21 cellular contexts compared by ENCODE assay signal in genomic region chr12:68673788-68674187, GRCh38. TPM values are rescaled to one million over a fixed set of nuclear protein-coding genes. Genes with fewer than 3 reads are reported as not detected.
A peak's percentile ranks its signal among the peaks of the same experiment; 100 is the strongest.
DNase-seq lines count a peak whose midpoint lies in the region; ATAC-seq and TF ChIP-seq lines count a peak whose summit lies in the region.
"Had no signal": no experiment of that assay in that cellular context is flagged by ENCODE, and none has a peak within 500 bp of the region (broad histone marks: within the 10 kb centered on the region; RNA-seq: fewer than 3 reads in every experiment).

No MANE protein-coding gene starts in this region.

- no peaks in the 10 kb centered on the region for H3K79me2 ChIP-seq in Loucy (ENCODE audit: insufficient read depth, low read length)

- H3K27ac Mint-ChIP-seq in activated T-helper 17 cell treated with anti-CD3 and anti-CD28 coated beads, Interleukin-2, amount 50 U/mL, for 72 hours = peak overlapping the region; percentile 68
- H3K27ac Mint-ChIP-seq: memory B cell, nephron progenitor cell had no signal

- no peaks in the 10 kb centered on the region for H4K20me1 ChIP-seq in Loucy (ENCODE audit: insufficient read depth, low read length, poor library complexity, severe bottlenecking)

- no peaks in the 10 kb centered on the region for H3K9me2 ChIP-seq in Loucy (replicated peaks; ENCODE audit: low read depth, low read length)

- intact Hi-C loops in mucosa of descending colon (cut with DNase I, micrococcal nuclease) = no loop called here
- intact Hi-C loops in esophagus squamous epithelium (cut with DNase I) = loop anchor here (10.0 kb wide), 1 partner anchor 319 kb away; no protein-coding TSS in a partner anchor

- peak overlapping the region; percentile 68 for H3K4me2 ChIP-seq in Loucy (ENCODE audit: low read depth, low read length, poor library complexity, severe bottlenecking)

- DNase-seq in activated CD4-positive, CD25-positive, alpha-beta regulatory T cell treated with anti-CD3 and anti-CD28 coated beads, Interleukin-2, amount 50 U/mL, for 72 hours = no peak
- DNase-seq in mucosa of descending colon (no peak), mesenteric fat pad (ENCODE audit: low spot score) (no peak), esophagus squamous epithelium (lab: John Stamatoyannopoulos, UW) (no peak)
- DNase-seq: activated CD4-positive, alpha-beta T cell treated with anti-CD3 and anti-CD28 coated beads for 1 hour; aorta; cerebellar nuclear complex; effector CD4-positive, alpha-beta T cell; NCI-H1436 treated with DMSO at 0.1 percent for 48 hours; NCI-H2171; NCI-H774; nephron progenitor cell; PC-3; stimulated activated CD4-positive, alpha-beta T cell treated with anti-CD3 and anti-CD28 coated beads, Interleukin-2, amount 100 ng/mL, for 24 hours had no signal

- H3K9ac ChIP-seq in Loucy (ENCODE audit: low read depth, low read length, poor library complexity, severe bottlenecking) = no peak overlapping the region

- H2AFZ ChIP-seq in Loucy (ENCODE audit: low read length) = no peak overlapping the region

- no peak for TF ChIP-seq POLR2A in esophagus squamous epithelium (IDR thresholded peaks at IDR 0.05)

- no peaks in the 10 kb centered on the region for H3K27me3 ChIP-seq in Loucy (ENCODE audit: insufficient read depth, low read length, poor library complexity, severe bottlenecking)
- H3K27me3 ChIP-seq in esophagus squamous epithelium = no peaks in the 10 kb centered on the region
- H3K27me3 ChIP-seq: esophagus muscularis mucosa had no signal

- H3K27ac ChIP-seq in esophagus squamous epithelium = no peak overlapping the region
- H3K27ac ChIP-seq: 22Rv1, esophagus muscularis mucosa had no signal

- H3K27me3 Mint-ChIP-seq in activated T-helper 17 cell treated with anti-CD3 and anti-CD28 coated beads, Interleukin-2, amount 50 U/mL, for 72 hours = no peaks in the 10 kb centered on the region
- H3K27me3 Mint-ChIP-seq: memory B cell had no signal

- peak overlapping the region; percentile 3 for H3K4me3 ChIP-seq in Loucy (ENCODE audit: low read length, poor library complexity, severe bottlenecking)
- no peak overlapping the region for H3K4me3 ChIP-seq in mucosa of descending colon
- no peak overlapping the region for H3K4me3 ChIP-seq in esophagus squamous epithelium
- H3K4me3 ChIP-seq: esophagus muscularis mucosa had no signal

- H3F3A ChIP-seq in Loucy (ENCODE audit: low read depth) = peaks cover 6% of the 10 kb centered on the region

- ATAC-seq in activated CD4-positive, CD25-positive, alpha-beta regulatory T cell treated with anti-CD3 and anti-CD28 coated beads, Interleukin-2, amount 50 U/mL, for 24 hours = peak; percentile 40 to 51
- peak; percentile 61 for ATAC-seq in activated T-helper 17 cell treated with anti-CD3 and anti-CD28 coated beads, Interleukin-2, amount 50 U/mL, for 72 hours (replicated peaks)
- ATAC-seq in mucosa of descending colon = peak; percentile 41
- ATAC-seq in GM21360 (IDR thresholded peaks at IDR 0.05; ENCODE audit: unreplicated experiment) = no peak
- ATAC-seq: PC-3 had no signal

- TF ChIP-seq CTCF in Loucy (conservative IDR thresholded peaks at IDR 0.05; ENCODE audit: low read length) = no peak
- TF ChIP-seq CTCF in mucosa of descending colon (IDR thresholded peaks at IDR 0.05) = no peak
- no peak for TF ChIP-seq CTCF in esophagus squamous epithelium (IDR thresholded peaks at IDR 0.05)

- peak overlapping the region; percentile 54 for H3K4me3 Mint-ChIP-seq in activated T-helper 17 cell treated with anti-CD3 and anti-CD28 coated beads, Interleukin-2, amount 50 U/mL, for 72 hours
- H3K4me3 Mint-ChIP-seq: memory B cell, nephron progenitor cell had no signal

- H3K4me1 ChIP-seq in Loucy (ENCODE audit: insufficient read depth, low read length, poor library complexity, severe bottlenecking) (peaks cover 38% of the 10 kb centered on the region), mucosa of descending colon (ENCODE audit: low read depth) (no peaks in the 10 kb centered on the region), esophagus squamous epithelium (peaks cover 0 to 21% (median 10%) of the 10 kb centered on the region in 3 donors)

- H3K9me3 ChIP-seq in Loucy (ENCODE audit: insufficient read depth, low read depth, low read length) (no peaks in the 10 kb centered on the region), mucosa of descending colon (no peaks in the 10 kb centered on the region), esophagus squamous epithelium (no peaks in the 10 kb centered on the region)
- H3K9me3 ChIP-seq: esophagus muscularis mucosa had no signal

- peaks cover 25% of the 10 kb centered on the region for H3K4me1 Mint-ChIP-seq in activated T-helper 17 cell treated with anti-CD3 and anti-CD28 coated beads, Interleukin-2, amount 50 U/mL, for 72 hours

- WGBS in esophagus squamous epithelium, 2 donors = 71 to 77% methylated on average over 4 of the region's 4 CpGs

- no peaks in the 10 kb centered on the region for H3K36me3 ChIP-seq in Loucy (ENCODE audit: insufficient read depth, low read length)
- H3K36me3 ChIP-seq in mucosa of descending colon (ENCODE audit: low read depth) = no peaks in the 10 kb centered on the region
- H3K36me3 ChIP-seq in esophagus squamous epithelium = no peaks in the 10 kb centered on the region
- H3K36me3 ChIP-seq: esophagus muscularis mucosa had no signal

- no peaks in the 10 kb centered on the region for H3K36me3 Mint-ChIP-seq in activated T-helper 17 cell treated with anti-CD3 and anti-CD28 coated beads, Interleukin-2, amount 50 U/mL, for 72 hours (ENCODE audit: low read depth)

- no peaks in the 10 kb centered on the region for H3K9me3 Mint-ChIP-seq in activated T-helper 17 cell treated with anti-CD3 and anti-CD28 coated beads, Interleukin-2, amount 50 U/mL, for 72 hours
- H3K9me3 Mint-ChIP-seq: memory B cell, nephron progenitor cell had no signal

RNA-seq across cellular contexts. Expression of gene NUP107, which starts 13.0 kb away (rescaled TPM):
- total RNA-seq in activated T-helper 17 cell treated with anti-CD3 and anti-CD28 coated beads, Interleukin-2, amount 50 U/mL, for 72 hours = 100 to 1,000 TPM; 106 to 134 TPM
- 10 to 100 TPM; 27.7 to 39.6 (median 32.3) TPM for total RNA-seq in mucosa of descending colon
- 50.6 TPM for total RNA-seq in mesenteric fat pad
- 10 to 100 TPM; 14.2 to 48.4 (median 36.2) TPM for total RNA-seq in esophagus squamous epithelium
